In genomic region chr11:13205446-13205845, GRCh38 we compare ENCODE assay signal across 9 cellular contexts.
DNase-seq lines count a peak whose midpoint lies in the region; ATAC-seq and TF ChIP-seq lines count a peak whose summit lies in the region.
"Had no signal": no experiment of that assay in that cellular context is flagged by ENCODE, and none has a peak within 500 bp of the region (broad histone marks: within the 10 kb centered on the region; RNA-seq: fewer than 3 reads in every experiment).

No MANE protein-coding gene starts in this region.

- no peaks in the 10 kb centered on the region for H3K9me2 ChIP-seq in hepatocyte (replicated peaks; ENCODE audit: insufficient read depth)

- H3K4me3 Mint-ChIP-seq in neural progenitor cell = no peak overlapping the region
- no peak overlapping the region for H3K4me3 Mint-ChIP-seq in CD4-positive, alpha-beta T cell

- H3K27me3 ChIP-seq in neural progenitor cell (no peaks in the 10 kb centered on the region), hepatocyte (no peaks in the 10 kb centered on the region)
- H3K27me3 ChIP-seq in CD4-positive, alpha-beta T cell (ENCODE audit: control insufficient read depth, insufficient read depth, low read length) = no peaks in the 10 kb centered on the region
- H3K27me3 ChIP-seq: heart right ventricle had no signal

- TF ChIP-seq CTCF in neural progenitor cell (IDR thresholded peaks at IDR 0.05) = no peak
- TF ChIP-seq CTCF in hepatocyte (IDR thresholded peaks at IDR 0.05; ENCODE audit: poor library complexity) = no peak
- TF ChIP-seq CTCF in CD4-positive, alpha-beta T cell (IDR thresholded peaks at IDR 0.05) = no peak

- H3K9ac ChIP-seq in neural progenitor cell = no peak overlapping the region

- POLR2A ChIA-PET in CD4-positive, alpha-beta T cell (lab: Charles Lee) = interaction anchor here (0.7 kb wide), 1 partner anchor 181 kb away, joined by 3 read pairs; no protein-coding TSS in a partner anchor

- peak overlapping the region; percentile 42 for H3K27ac Mint-ChIP-seq in neural progenitor cell
- H3K27ac Mint-ChIP-seq in CD4-positive, alpha-beta T cell = no peak overlapping the region

- peaks cover 4% of the 10 kb centered on the region for H3K36me3 Mint-ChIP-seq in neural progenitor cell
- no peaks in the 10 kb centered on the region for H3K36me3 Mint-ChIP-seq in CD4-positive, alpha-beta T cell (ENCODE audit: low read depth)

- H3K79me2 ChIP-seq in neural progenitor cell (ENCODE audit: low read depth) (no peaks in the 10 kb centered on the region), hepatocyte (no peaks in the 10 kb centered on the region)

- H3F3A ChIP-seq in neural progenitor cell (ENCODE audit: low read depth) = peaks cover 9% of the 10 kb centered on the region

- H3K4me1 ChIP-seq in neural progenitor cell (peaks cover 15% of the 10 kb centered on the region), hepatocyte (ENCODE audit: insufficient read depth) (peaks cover 6% of the 10 kb centered on the region)

- ATAC-seq in GM19035 (IDR thresholded peaks at IDR 0.05; ENCODE audit: unreplicated experiment) = peak; percentile 52
- peak; percentile 62 for ATAC-seq in HG02623 (IDR thresholded peaks at IDR 0.05; ENCODE audit: unreplicated experiment)
- no peak for ATAC-seq in Right ventricle myocardium superior (ENCODE audit: poor library complexity)
- no peak for ATAC-seq in CD4-positive, alpha-beta T cell (ENCODE audit: poor library complexity)
- ATAC-seq in HG02763 (IDR thresholded peaks at IDR 0.05; ENCODE audit: unreplicated experiment) = no peak
- ATAC-seq: heart right ventricle had no signal

- H3K27ac ChIP-seq in neural progenitor cell = no peak overlapping the region
- H3K27ac ChIP-seq in hepatocyte = no peak overlapping the region
- H3K27ac ChIP-seq in CD4-positive, alpha-beta T cell (ENCODE audit: low read depth, low read length) = no peak overlapping the region
- H3K27ac ChIP-seq: heart right ventricle had no signal

- H3K4me1 Mint-ChIP-seq in neural progenitor cell = peaks cover 58% of the 10 kb centered on the region
- peaks cover 35% of the 10 kb centered on the region for H3K4me1 Mint-ChIP-seq in CD4-positive, alpha-beta T cell (ENCODE audit: low read depth)

- H3K9me3 ChIP-seq in neural progenitor cell (ENCODE audit: low read depth) (no peaks in the 10 kb centered on the region), hepatocyte (ENCODE audit: low read depth) (peaks cover 5% of the 10 kb centered on the region)
- H3K9me3 ChIP-seq in CD4-positive, alpha-beta T cell (ENCODE audit: control insufficient read depth, low read length) = no peaks in the 10 kb centered on the region

- H4K20me1 ChIP-seq in neural progenitor cell (ENCODE audit: low read depth) = no peaks in the 10 kb centered on the region
- no peaks in the 10 kb centered on the region for H4K20me1 ChIP-seq in hepatocyte (ENCODE audit: insufficient read depth, poor library complexity, severe bottlenecking)

- CTCF ChIA-PET in CD4-positive, alpha-beta T cell (lab: Charles Lee) = interaction anchor here (0.8 kb wide), 1 partner anchor 8 kb away, joined by 3 read pairs; no protein-coding TSS in a partner anchor

- DNase-seq in MV-4-11 (lab: John Stamatoyannopoulos, UW) = peak; percentile 88
- DNase-seq in neural progenitor cell (ENCODE audit: low spot score) = no peak
- DNase-seq in Right ventricle myocardium superior = no peak
- DNase-seq in hepatocyte (ENCODE audit: low spot score) = no peak
- no peak for DNase-seq in CD4-positive, alpha-beta T cell
- DNase-seq: heart right ventricle had no signal

- H2AFZ ChIP-seq in neural progenitor cell (replicated peaks) (peak overlapping the region; percentile 93), hepatocyte (no peak overlapping the region)

- no peak overlapping the region for H3K4me2 ChIP-seq in neural progenitor cell
- H3K4me2 ChIP-seq in hepatocyte = no peak overlapping the region

- peaks cover 8% of the 10 kb centered on the region for H3K9me3 Mint-ChIP-seq in neural progenitor cell
- no peaks in the 10 kb centered on the region for H3K9me3 Mint-ChIP-seq in CD4-positive, alpha-beta T cell

- H3K27me3 Mint-ChIP-seq in neural progenitor cell (ENCODE audit: insufficient read depth, low read depth) = peaks cover 2% of the 10 kb centered on the region
- no peaks in the 10 kb centered on the region for H3K27me3 Mint-ChIP-seq in CD4-positive, alpha-beta T cell

- intact Hi-C loops in Right ventricle myocardium superior (cut with DNase I) = no loop called here
- intact Hi-C loops in CD4-positive, alpha-beta T cell (cut with DNase I, micrococcal nuclease) = no loop called here

- WGBS in hepatocyte (ENCODE audit: low lambda C conversion rate, missing lambda C conversion rate) = 73% methylated on average over 2 of the region's 2 CpGs

- no peak overlapping the region for H3K4me3 ChIP-seq in neural progenitor cell
- no peak overlapping the region for H3K4me3 ChIP-seq in hepatocyte
- H3K4me3 ChIP-seq: heart right ventricle had no signal

- H3K36me3 ChIP-seq in neural progenitor cell = no peaks in the 10 kb centered on the region
- H3K36me3 ChIP-seq in hepatocyte (replicated peaks; ENCODE audit: insufficient read depth, low read depth) = no peaks in the 10 kb centered on the region
- H3K36me3 ChIP-seq: heart right ventricle had no signal

Comparison
In these comparisons a context has a peak if more than half of its experiments do, and no peak if none do; other contexts are left out.
1. ATAC-seq: peak in GM19035 (single experiment) and HG02623 (single experiment); none in Right ventricle myocardium superior (single experiment), CD4-positive, alpha-beta T cell (single experiment) and HG02763 (single experiment).